Comparison of ENCODE assay signal across 1 cellular context in genomic region chr12:39831587-39832315, GRCh38.
TF ChIP-seq lines count a peak whose summit lies in the region.

No MANE protein-coding gene starts in this region.

TF ChIP-seq in K562, 482 proteins besides CTCF, POLR2A, EP300 and RAD21 (continued from another document):
- TF ChIP-seq ZNF277 (CRISPR knock-in tag; IDR thresholded peaks at IDR 0.05; ENCODE audit: borderline replicate concordance) (no peak), NFE2 (IDR thresholded peaks at IDR 0.05; ENCODE audit: low read depth) (peak; percentile 26; the same call in 1 of the 2 replicates), FOSL1 (tag; conservative IDR thresholded peaks at IDR 0.05) (0 out of 2 replicates have a peak, but pooled peaks have one; percentile 27), C11orf30 (IDR thresholded peaks at IDR 0.05; ENCODE audit: low read depth) (peak; percentile 32; the same call in 1 of the 2 replicates)
